Comparison of ENCODE assay signal across 8 cellular contexts in genomic region chr14:104864267-104865068, GRCh38. TPM values are rescaled to one million over a fixed set of nuclear protein-coding genes. Genes with fewer than 3 reads are reported as not detected.
DNase-seq lines count a peak whose midpoint lies in the region; ATAC-seq and TF ChIP-seq lines count a peak whose summit lies in the region.

No MANE protein-coding gene starts in this region.

- H3K27me3 ChIP-seq in H9 (ENCODE audit: insufficient read depth, low read length) (no peaks in the 10 kb centered on the region), OCI-LY3 (ENCODE audit: low read depth, low read length) (peaks cover 4% of the 10 kb centered on the region), dorsolateral prefrontal cortex (no peaks in the 10 kb centered on the region), aorta (ENCODE audit: control insufficient read depth in 1 of 2, insufficient read depth in 2 of 2, low read length in 1 of 2) (no peaks in the 10 kb centered on the region)

- no peak overlapping the region for H4K5ac ChIP-seq in H9 (ENCODE audit: insufficient read length, low read depth, low read length)

- H3K27ac ChIP-seq in H9 (ENCODE audit: insufficient read length, low read depth, low read length), result no peak overlapping the region
- H3K27ac ChIP-seq in OCI-LY3 (ENCODE audit: low read length), result no peak overlapping the region
- H3K27ac ChIP-seq in dorsolateral prefrontal cortex, result peak overlapping the region in 2 of 59 donors; percentile 51 to 69
- no peak overlapping the region for H3K27ac ChIP-seq in aorta (ENCODE audit: low read depth in 1 of 2, low read length in 2 of 2)

- H2AFZ ChIP-seq in H9 (ENCODE audit: low read length), result no peak overlapping the region
- H2AFZ ChIP-seq in OCI-LY3 (ENCODE audit: low read depth, low read length), result no peak overlapping the region

- H3K27me3 Mint-ChIP-seq in H9 (ENCODE audit: low read depth), result no peaks in the 10 kb centered on the region; the same call in none of the 2 replicates

- peak overlapping the region; percentile 75 to 90 (median 76); a peak in 3 of 7 replicates for H3K27ac Mint-ChIP-seq in H9

- H4K91ac ChIP-seq in H9 (ENCODE audit: insufficient read length, low read depth, low read length), result no peak overlapping the region

- WGBS in H9 (ENCODE audit: extremely low coverage, insufficient read length, low lambda C conversion rate), result no CpG with 5 or more reads among the region's 68 CpGs
- 3 to 4% methylated on average over 58 to 68 of the region's 68 CpGs for WGBS in aorta, 2 donors

- H2BK5ac ChIP-seq in H9 (ENCODE audit: insufficient read length, low read length), result no peak overlapping the region

- peaks cover 13% of the 10 kb centered on the region; the same call in 1 of the 2 replicates for H3K79me2 ChIP-seq in H9 (ENCODE audit: insufficient read depth, low read length)
- no peaks in the 10 kb centered on the region for H3K79me2 ChIP-seq in OCI-LY3 (ENCODE audit: low read length)

- no peaks in the 10 kb centered on the region for H3K36me3 ChIP-seq in OCI-LY3 (replicated peaks; ENCODE audit: low read depth, low read length)
- H3K36me3 ChIP-seq in mucosa of descending colon (ENCODE audit: low read depth), result no peaks in the 10 kb centered on the region
- H3K36me3 ChIP-seq in aorta (ENCODE audit: control insufficient read depth in 1 of 2, insufficient read depth in 2 of 2, low read length in 1 of 2), result no peaks in the 10 kb centered on the region

- H2BK20ac ChIP-seq in H9 (ENCODE audit: low read depth, low read length, poor library complexity, severe bottlenecking), result no peak overlapping the region

- peak overlapping the region; percentile 86 to 96 for H3K4me3 Mint-ChIP-seq in H9

- peak overlapping the region; percentile 72 for H3K18ac ChIP-seq in H9 (ENCODE audit: insufficient read length, low read depth, low read length)

- H3T11ph ChIP-seq in H9 (ENCODE audit: low read length), result no peak overlapping the region

- H3K4me1 ChIP-seq in H9 (ENCODE audit: insufficient read depth, low read length) (peaks cover 4% of the 10 kb centered on the region; the same call in 1 of the 2 replicates), OCI-LY3 (ENCODE audit: low read length) (0 out of 2 replicates have a peak, but pooled peaks cover 3% of the 10 kb centered on the region), mucosa of descending colon (ENCODE audit: low read depth) (peaks cover 17% of the 10 kb centered on the region), aorta (ENCODE audit: control insufficient read depth in 1 of 2, insufficient read depth in 2 of 2, low read length in 2 of 2) (peaks cover 0 to 4% of the 10 kb centered on the region in 2 donors)

- ATAC-seq in mucosa of descending colon, result peak; percentile 82
- no peak for ATAC-seq in aorta (ENCODE audit: low FRiP score)
- no peak for ATAC-seq in GM19463 (IDR thresholded peaks at IDR 0.05; ENCODE audit: unreplicated experiment)
- ATAC-seq in HG03025 (IDR thresholded peaks at IDR 0.05; ENCODE audit: low FRiP score, unreplicated experiment), result no peak
- ATAC-seq in HG02571 (IDR thresholded peaks at IDR 0.05; ENCODE audit: unreplicated experiment), result no peak

- no peaks in the 10 kb centered on the region for H3K79me1 ChIP-seq in H9 (ENCODE audit: insufficient read depth, low read depth, low read length, poor library complexity, severe bottlenecking)

- H3K9ac ChIP-seq in H9 (ENCODE audit: extremely low read depth, insufficient read length, low read length) (peak overlapping the region; percentile 43), OCI-LY3 (ENCODE audit: low read length) (no peak overlapping the region)

- DNase-seq in H9, result peak; percentile 93
- DNase-seq in dorsolateral prefrontal cortex, result peak in 2 of 10 donors; percentile 18 to 40
- peak; percentile 94 to 95 (median 95) for DNase-seq in mucosa of descending colon
- peak; percentile 56 to 82 for DNase-seq in aorta

- peak overlapping the region; percentile 70 for H3K4me3 ChIP-seq in OCI-LY3 (ENCODE audit: low read length)
- H3K4me3 ChIP-seq in dorsolateral prefrontal cortex, result peak overlapping the region; percentile 33 to 83 (median 56)
- peak overlapping the region; percentile 31 for H3K4me3 ChIP-seq in mucosa of descending colon
- peak overlapping the region; percentile 45 to 79 for H3K4me3 ChIP-seq in aorta (ENCODE audit: low read length in 2 of 2)

- H3K4me2 ChIP-seq in H9 (ENCODE audit: insufficient read depth, insufficient read length, low read length) (peak overlapping the region; percentile 51), OCI-LY3 (ENCODE audit: low read length) (peak overlapping the region; percentile 70)

- H3K23me2 ChIP-seq in H9 (ENCODE audit: insufficient read length, low read depth, low read length, poor library complexity, severe bottlenecking), result peaks cover 15% of the 10 kb centered on the region

- H4K8ac ChIP-seq in H9 (replicated peaks; ENCODE audit: insufficient read length, low read depth, low read length), result no peak overlapping the region

- H3K9me3 Mint-ChIP-seq in H9, result no peaks in the 10 kb centered on the region

- H2BK120ac ChIP-seq in H9 (ENCODE audit: low read depth, low read length, poor library complexity, severe bottlenecking), result no peak overlapping the region

- H3K4ac ChIP-seq in H9 (ENCODE audit: low read depth, low read length), result no peak overlapping the region

- H2BK12ac ChIP-seq in H9 (ENCODE audit: insufficient read length, low read depth, low read length), result no peak overlapping the region

- H2BK15ac ChIP-seq in H9 (ENCODE audit: low read depth, low read length), result no peak overlapping the region

- H2AK5ac ChIP-seq in H9 (ENCODE audit: insufficient read length, low read length), result no peak overlapping the region

- H3K14ac ChIP-seq in H9 (ENCODE audit: insufficient read depth, low read length), result no peak overlapping the region

- H3K9me3 ChIP-seq in H9 (ENCODE audit: control insufficient read depth, low read depth, low read length), result no peaks in the 10 kb centered on the region
- no peaks in the 10 kb centered on the region for H3K9me3 ChIP-seq in OCI-LY3 (ENCODE audit: insufficient read depth, low read length)
- no peaks in the 10 kb centered on the region for H3K9me3 ChIP-seq in mucosa of descending colon
- no peaks in the 10 kb centered on the region for H3K9me3 ChIP-seq in aorta (ENCODE audit: control insufficient read depth, low read length)

- H3K56ac ChIP-seq in H9 (ENCODE audit: insufficient read length, low read depth, low read length), result no peak overlapping the region

- TF ChIP-seq CTCF in H9 (conservative IDR thresholded peaks at IDR 0.05), result no peak
- TF ChIP-seq CTCF in OCI-LY3 (IDR thresholded peaks at IDR 0.05; ENCODE audit: low read depth, low read length), result no peak
- TF ChIP-seq CTCF in dorsolateral prefrontal cortex (IDR thresholded peaks at IDR 0.05 in 54 of 56, conservative IDR thresholded peaks at IDR 0.05 in 2 of 56; ENCODE audit: low read depth in 1 of 56, partially characterized antibody in 56 of 56), result no peak
- no peak for TF ChIP-seq CTCF in mucosa of descending colon (IDR thresholded peaks at IDR 0.05)

- H4K20me1 ChIP-seq in H9 (ENCODE audit: control insufficient read depth, insufficient read depth, insufficient read length) (no peaks in the 10 kb centered on the region), OCI-LY3 (ENCODE audit: insufficient read depth, low read length) (no peaks in the 10 kb centered on the region)

- H3K36me3 Mint-ChIP-seq in H9 (ENCODE audit: insufficient read depth in 1 of 3, low read depth in 3 of 3), result peaks cover 0 to 4% (median 2%) of the 10 kb centered on the region in 3 experiments; a peak in 3 of 7 replicates

- H3K4me1 Mint-ChIP-seq in H9, result peaks cover 6 to 17% of the 10 kb centered on the region in 2 experiments

- H3K23ac ChIP-seq in H9 (ENCODE audit: insufficient read length, low read depth, low read length), result no peak overlapping the region

- intact Hi-C loops in dorsolateral prefrontal cortex (cut with DNase I), result no loop called here
- intact Hi-C loops in mucosa of descending colon (cut with DNase I, micrococcal nuclease), result no loop called here
- intact Hi-C loops in aorta (cut with DNase I), result no loop called here

RNA-seq across cellular contexts. Expression of gene CEP170B, which starts 0.6 kb away (rescaled TPM):
- total RNA-seq in H9 (2021) (28.5 and 28.8 TPM in 2 replicates), dorsolateral prefrontal cortex (100 to 1,000 TPM in 41 of 120 experiments, 10 to 100 TPM in 79; 36.0 to 131 (median 93.9) TPM), mucosa of descending colon (10 to 100 TPM; 66.8 to 89.9 (median 69.9) TPM), aorta (10 to 100 TPM; 30.0 to 36.2 TPM)
- 10 to 100 TPM in 1 of 2 donors, 1 to 10 TPM in 1; 6.4 to 16.2 TPM for polyA plus RNA-seq in aorta
